Comparison of ENCODE assay signal across 13 cellular contexts in genomic region chr17:61000911-61001310, GRCh38.
A peak's percentile ranks its signal among the peaks of the same experiment; 100 is the strongest.
DNase-seq lines count a peak whose midpoint lies in the region; ATAC-seq and TF ChIP-seq lines count a peak whose summit lies in the region.
"Had no signal": no experiment of that assay in that cellular context is flagged by ENCODE, and none has a peak within 500 bp of the region (broad histone marks: within the 10 kb centered on the region; RNA-seq: fewer than 3 reads in every experiment).

No MANE protein-coding gene starts in this region.

- DNase-seq in SIG-M5 treated with dmso at 0.1 percent for 504 hours (lab: John Stamatoyannopoulos, UW; ENCODE audit: unreplicated experiment) = peak; percentile 63
- DNase-seq in SIG-M5 (lab: John Stamatoyannopoulos, UW) = no peak
- DNase-seq in RPMI7951 (ENCODE audit: low read depth) = peak; percentile 76
- peak; percentile 53 to 88 for DNase-seq in fibroblast of lung (ENCODE audit: low read depth in 2 of 2)
- DNase-seq in activated CD4-positive, alpha-beta T cell treated with anti-CD3 and anti-CD28 coated beads, Interleukin-2, amount 10 ng/mL, durations not matched to agents 24 days and 14 days = no peak
- no peak for DNase-seq in iPS-NIHi11 (ENCODE audit: low spot score)
- DNase-seq: activated T-cell treated with anti-CD3 and anti-CD28 coated beads for 4 hours; effector CD4-positive, alpha-beta T cell; SHP77 treated with DMSO at 0.1 percent for 48 hours; thyroid gland had no signal

- intact Hi-C loops in activated CD4-positive, alpha-beta T cell treated with anti-CD3 and anti-CD28 coated beads, Interleukin-2, amount 10 ng/mL, durations not matched to agents 24 days and 14 days (cut with micrococcal nuclease) = no loop called here

- H3K9me3 ChIP-seq in fibroblast of lung (ENCODE audit: control insufficient read depth, insufficient read depth, low read depth, low read length) (no peaks in the 10 kb centered on the region), subcutaneous abdominal adipose tissue (ENCODE audit: control insufficient read depth in 5 of 5, low read length in 5 of 5) (peaks cover 0 to 2% (median 0%) of the 10 kb centered on the region in 5 donors)
- H3K9me3 ChIP-seq: BLaER1 treated with 17β-estradiol and CSF1 and Interleukin-3, amounts not matched to agents 10 nM and 100 nM; thyroid gland had no signal

- no peaks in the 10 kb centered on the region for H3K4me1 Mint-ChIP-seq in activated CD4-positive, alpha-beta T cell treated with anti-CD3 and anti-CD28 coated beads, Interleukin-2, amount 10 ng/mL, durations not matched to agents 24 days and 14 days

- H4K20me1 ChIP-seq in fibroblast of lung (ENCODE audit: control insufficient read depth, extremely low read depth, insufficient read depth, low read length) = no peaks in the 10 kb centered on the region
- H4K20me1 ChIP-seq: BLaER1 treated with 17β-estradiol and CSF1 and Interleukin-3, amounts not matched to agents 10 nM and 100 nM had no signal

- H3K27me3 ChIP-seq in fibroblast of lung (ENCODE audit: control insufficient read depth, insufficient read depth, low read length) (no peaks in the 10 kb centered on the region), subcutaneous abdominal adipose tissue (ENCODE audit: control insufficient read depth in 5 of 5, insufficient read depth in 4 of 5, low read length in 5 of 5) (no peaks in the 10 kb centered on the region)
- H3K27me3 ChIP-seq: BLaER1 treated with 17β-estradiol and CSF1 and Interleukin-3, amounts not matched to agents 10 nM and 100 nM; thyroid gland had no signal

- no peaks in the 10 kb centered on the region for H3K36me3 Mint-ChIP-seq in activated CD4-positive, alpha-beta T cell treated with anti-CD3 and anti-CD28 coated beads, Interleukin-2, amount 10 ng/mL, durations not matched to agents 24 days and 14 days (ENCODE audit: low read depth)

- H3K9ac ChIP-seq in fibroblast of lung (ENCODE audit: insufficient read depth, low read length) (no peak overlapping the region), subcutaneous abdominal adipose tissue (ENCODE audit: low read length in 5 of 5) (no peak overlapping the region)
- H3K9ac ChIP-seq: BLaER1 treated with 17β-estradiol and CSF1 and Interleukin-3, amounts not matched to agents 10 nM and 100 nM had no signal

- H3K27me3 Mint-ChIP-seq in activated CD4-positive, alpha-beta T cell treated with anti-CD3 and anti-CD28 coated beads, Interleukin-2, amount 10 ng/mL, durations not matched to agents 24 days and 14 days = peaks cover 21% of the 10 kb centered on the region

- H3K4me3 Mint-ChIP-seq in activated CD4-positive, alpha-beta T cell treated with anti-CD3 and anti-CD28 coated beads, Interleukin-2, amount 10 ng/mL, durations not matched to agents 24 days and 14 days = no peak overlapping the region

- no peak for ATAC-seq in GM18909 (IDR thresholded peaks at IDR 0.05; ENCODE audit: poor library complexity, unreplicated experiment)

- H3K9me3 Mint-ChIP-seq in activated CD4-positive, alpha-beta T cell treated with anti-CD3 and anti-CD28 coated beads, Interleukin-2, amount 10 ng/mL, durations not matched to agents 24 days and 14 days = no peaks in the 10 kb centered on the region

- H3K4me2 ChIP-seq in fibroblast of lung (ENCODE audit: extremely low read depth, insufficient read depth, low read length) = peak overlapping the region; percentile 75
- H3K4me2 ChIP-seq: BLaER1 treated with 17β-estradiol and CSF1 and Interleukin-3, amounts not matched to agents 10 nM and 100 nM had no signal

- H3K4me3 ChIP-seq in fibroblast of lung (replicated peaks in 1 of 4; ENCODE audit: control extremely low read depth in 1 of 4, insufficient read depth in 1 of 4, low read depth in 3 of 4, low read length in 4 of 4) (peak overlapping the region in 3 of 4 experiments; percentile 3 to 25 (median 19)), subcutaneous abdominal adipose tissue (ENCODE audit: low read depth in 1 of 5, low read length in 5 of 5) (no peak overlapping the region)
- H3K4me3 ChIP-seq: BLaER1 treated with 17β-estradiol and CSF1 and Interleukin-3, amounts not matched to agents 10 nM and 100 nM; thyroid gland had no signal

- no peak overlapping the region for H3K27ac Mint-ChIP-seq in activated CD4-positive, alpha-beta T cell treated with anti-CD3 and anti-CD28 coated beads, Interleukin-2, amount 10 ng/mL, durations not matched to agents 24 days and 14 days

- no peaks in the 10 kb centered on the region for H3K79me2 ChIP-seq in fibroblast of lung (ENCODE audit: control insufficient read depth, insufficient read depth, low read length)

- peak; percentile 54 to 62 for TF ChIP-seq CTCF in fibroblast of lung (conservative IDR thresholded peaks at IDR 0.05 in 1 of 2, IDR thresholded peaks at IDR 0.05 in 1 of 2; ENCODE audit: low read depth in 1 of 2, low read length in 2 of 2)

- no peak overlapping the region for H2AFZ ChIP-seq in fibroblast of lung (ENCODE audit: low read length)

- H3K4me1 ChIP-seq in fibroblast of lung (ENCODE audit: control insufficient read depth, extremely low read depth, insufficient read depth, low read length) (peaks cover 7% of the 10 kb centered on the region), subcutaneous abdominal adipose tissue (ENCODE audit: control insufficient read depth in 5 of 5, insufficient read depth in 5 of 5, low read length in 5 of 5) (peaks cover 0 to 11% (median 7%) of the 10 kb centered on the region in 5 donors)
- H3K4me1 ChIP-seq: BLaER1 treated with 17β-estradiol and CSF1 and Interleukin-3, amounts not matched to agents 10 nM and 100 nM had no signal

- no peaks in the 10 kb centered on the region for H3K36me3 ChIP-seq in fibroblast of lung (ENCODE audit: control insufficient read depth, insufficient read depth, low read length)
- no peaks in the 10 kb centered on the region for H3K36me3 ChIP-seq in subcutaneous abdominal adipose tissue (ENCODE audit: control insufficient read depth in 5 of 5, insufficient read depth in 5 of 5, low read length in 5 of 5)
- H3K36me3 ChIP-seq: BLaER1 treated with 17β-estradiol and CSF1 and Interleukin-3, amounts not matched to agents 10 nM and 100 nM; thyroid gland had no signal

- H3K27ac ChIP-seq in fibroblast of lung (ENCODE audit: insufficient read depth, low read length) (peak overlapping the region; percentile 38), subcutaneous abdominal adipose tissue (ENCODE audit: low read depth, low read length) (peak overlapping the region; percentile 18)
- H3K27ac ChIP-seq: BLaER1 treated with 17β-estradiol and CSF1 and Interleukin-3, amounts not matched to agents 10 nM and 100 nM; thyroid gland had no signal

Comparison
In these comparisons a context has a peak if more than half of its experiments do, and no peak if none do; other contexts are left out.
1. DNase-seq: peak in SIG-M5 treated with dmso at 0.1 percent for 504 hours (single experiment), RPMI7951 (single experiment) and fibroblast of lung (2 of 2); none in SIG-M5 (single experiment), activated CD4-positive, alpha-beta T cell treated with anti-CD3 and anti-CD28 coated beads, Interleukin-2, amount 10 ng/mL, durations not matched to agents 24 days and 14 days (single experiment) and iPS-NIHi11 (single experiment).
2. H3K4me3 ChIP-seq: peak in fibroblast of lung (3 of 4); none in subcutaneous abdominal adipose tissue (0 of 5).